8 cellular contexts compared by ENCODE assay signal in the genomic region with DNA sequence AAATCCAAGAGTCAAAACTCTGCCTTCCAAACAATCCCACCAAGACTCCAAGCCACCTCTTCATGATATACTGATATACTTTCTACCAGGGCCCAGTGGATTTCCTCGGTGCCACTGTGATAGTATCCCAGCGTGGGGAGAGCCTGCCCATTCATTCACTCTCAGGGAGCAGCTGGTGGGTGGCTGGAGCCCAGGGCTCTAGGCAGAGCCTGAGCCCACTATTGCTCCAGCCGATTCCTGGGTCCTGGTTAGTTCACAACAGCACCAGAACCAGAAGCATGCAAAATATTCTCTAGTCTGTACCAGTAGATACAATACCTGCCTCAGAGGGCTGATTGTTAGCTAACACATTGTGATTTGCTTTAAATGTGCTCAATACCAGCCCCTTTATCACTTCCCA. TPM values are rescaled to one million over a fixed set of nuclear protein-coding genes. Genes with fewer than 3 reads are reported as not detected.
A peak's percentile ranks its signal among the peaks of the same experiment; 100 is the strongest.
DNase-seq lines count a peak whose midpoint lies in the region; ATAC-seq and TF ChIP-seq lines count a peak whose summit lies in the region.

No MANE protein-coding gene starts in this region.

- H3K9me3 ChIP-seq in adipocyte (ENCODE audit: control insufficient read depth, low read length): no peaks in the 10 kb centered on the region
- no peaks in the 10 kb centered on the region for H3K9me3 ChIP-seq in liver (ENCODE audit: control insufficient read depth in 4 of 4, low read length in 3 of 4)
- no peaks in the 10 kb centered on the region for H3K9me3 ChIP-seq in tibial artery

- H3K4me1 ChIP-seq in adipocyte (ENCODE audit: control insufficient read depth, insufficient read depth, low read length): peaks cover 37% of the 10 kb centered on the region
- peaks cover 26 to 65% (median 58%) of the 10 kb centered on the region in 4 donors for H3K4me1 ChIP-seq in liver (ENCODE audit: control insufficient read depth in 4 of 4, insufficient read depth in 4 of 4, low read length in 3 of 4)
- peaks cover 0 to 59% (median 37%) of the 10 kb centered on the region in 4 donors for H3K4me1 ChIP-seq in tibial artery

- H3K27me3 Mint-ChIP-seq in activated T-cell treated with anti-CD3 and anti-CD28 coated beads, Interleukin-2, amount 50 U/mL, for 24 hours: no peaks in the 10 kb centered on the region

- no peak for DNase-seq in activated T-cell treated with anti-CD3 and anti-CD28 coated beads, Interleukin-2, amount 50 U/mL, for 24 hours
- no peak for DNase-seq in activated T-cell treated with anti-CD3 and anti-CD28 coated beads, Interleukin-2, amount 50 U/mL, for 48 hours
- DNase-seq in adipocyte (ENCODE audit: low read depth) (peak; percentile 49), tibial artery (no peak), NCI-H1694 (lab: John Stamatoyannopoulos, UW) (no peak)

- H3K27ac ChIP-seq in liver (ENCODE audit: low read depth in 1 of 2, low read length in 2 of 2): peak overlapping the region; percentile 93 to 97
- H3K27ac ChIP-seq in tibial artery: peak overlapping the region; percentile 93 to 97

- H3K36me3 ChIP-seq in adipocyte (ENCODE audit: control insufficient read depth, insufficient read depth, low read length, severe bottlenecking) (no peaks in the 10 kb centered on the region), liver (ENCODE audit: control insufficient read depth in 4 of 4, insufficient read depth in 3 of 4, low read depth in 1 of 4, low read length in 3 of 4) (no peaks in the 10 kb centered on the region), tibial artery (peaks cover 0 to 7% (median 0%) of the 10 kb centered on the region in 3 donors)

- no peaks in the 10 kb centered on the region for H3K9me3 Mint-ChIP-seq in activated T-cell treated with anti-CD3 and anti-CD28 coated beads, Interleukin-2, amount 50 U/mL, for 24 hours

- TF ChIP-seq CTCF in liver (IDR thresholded peaks at IDR 0.05; ENCODE audit: low read depth, low read length, missing input control): no peak
- TF ChIP-seq CTCF in tibial artery (IDR thresholded peaks at IDR 0.05): no peak

- H3K4me3 ChIP-seq in adipocyte (ENCODE audit: low read length) (peak overlapping the region; percentile 88), liver (ENCODE audit: low read depth in 1 of 3, low read length in 3 of 3) (peak overlapping the region; percentile 82 to 96 (median 87)), tibial artery (peak overlapping the region; percentile 82 to 93)

- ATAC-seq in HG03469 (IDR thresholded peaks at IDR 0.05; ENCODE audit: unreplicated experiment) (no peak), GM21717 (IDR thresholded peaks at IDR 0.05; ENCODE audit: unreplicated experiment) (no peak)

- WGBS in liver: 30% methylated on average over 3 of the region's 3 CpGs

- peaks cover 21% of the 10 kb centered on the region for H3K36me3 Mint-ChIP-seq in activated T-cell treated with anti-CD3 and anti-CD28 coated beads, Interleukin-2, amount 50 U/mL, for 24 hours (ENCODE audit: low read depth)

- peak overlapping the region; percentile 91 for H3K27ac Mint-ChIP-seq in activated T-cell treated with anti-CD3 and anti-CD28 coated beads, Interleukin-2, amount 50 U/mL, for 24 hours

- peak overlapping the region; percentile 91 for H3K4me3 Mint-ChIP-seq in activated T-cell treated with anti-CD3 and anti-CD28 coated beads, Interleukin-2, amount 50 U/mL, for 24 hours

- peak overlapping the region; percentile 89 for H3K9ac ChIP-seq in adipocyte (ENCODE audit: low read length)
- H3K9ac ChIP-seq in liver (ENCODE audit: low read depth in 1 of 2, low read length in 2 of 2): peak overlapping the region; percentile 56 to 58

- intact Hi-C loops in tibial artery (cut with DNase I; ENCODE audit: low total_unique reads): loop anchor here (5.0 kb wide), 1 partner anchor 334 kb away; no protein-coding TSS in a partner anchor

- TF ChIP-seq RAD21 in liver (IDR thresholded peaks at IDR 0.05): no peak

- H3K4me1 Mint-ChIP-seq in activated T-cell treated with anti-CD3 and anti-CD28 coated beads, Interleukin-2, amount 50 U/mL, for 24 hours (ENCODE audit: low read depth): peaks cover 41% of the 10 kb centered on the region

- H3K27me3 ChIP-seq in adipocyte (replicated peaks; ENCODE audit: control insufficient read depth, insufficient read depth, low read length) (no peaks in the 10 kb centered on the region), liver (ENCODE audit: control insufficient read depth in 4 of 4, insufficient read depth in 4 of 4, low read length in 3 of 4) (no peaks in the 10 kb centered on the region), tibial artery (no peaks in the 10 kb centered on the region)

TF ChIP-seq in liver, 16 proteins besides CTCF, POLR2A, EP300 and RAD21:
- no peak for TF ChIP-seq GABPA (IDR thresholded peaks at IDR 0.05 in 1 of 2, conservative IDR thresholded peaks at IDR 0.05 in 1 of 2)
- TF ChIP-seq, protein P1, sequence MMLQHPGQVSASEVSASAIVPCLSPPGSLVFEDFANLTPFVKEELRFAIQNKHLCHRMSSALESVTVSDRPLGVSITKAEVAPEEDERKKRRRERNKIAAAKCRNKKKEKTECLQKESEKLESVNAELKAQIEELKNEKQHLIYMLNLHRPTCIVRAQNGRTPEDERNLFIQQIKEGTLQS (IDR thresholded peaks at IDR 0.05): no peak
- no peak for TF ChIP-seq FOXA2 (IDR thresholded peaks at IDR 0.05)
- no peak for TF ChIP-seq JUND (IDR thresholded peaks at IDR 0.05)
- TF ChIP-seq TAF1 (conservative IDR thresholded peaks at IDR 0.05): no peak

RNA-seq across cellular contexts. Expression of gene CSRP1, which starts 0.8 kb away (rescaled TPM):
- total RNA-seq in liver: 10 to 100 TPM; 42.7 to 96.9 TPM
- 10 to 100 TPM; 49.3 to 87.2 TPM for polyA plus RNA-seq in liver

RNA-seq across cellular contexts. Expression of gene NAV1, which starts 32.8 kb away (rescaled TPM):
- total RNA-seq in liver: 1 to 10 TPM; 1.2 to 2.0 TPM
- polyA plus RNA-seq in liver: 1 to 10 TPM; 1.1 to 1.4 TPM

RNA-seq across cellular contexts. Expression of gene PHLDA3, which starts 37.1 kb away (rescaled TPM):
- total RNA-seq in liver: 1 to 10 TPM in 1 of 2 donors, under 1 TPM in 1; 0.67 to 1.4 TPM
- 1 to 10 TPM in 1 of 2 donors, under 1 TPM in 1; 0.36 to 2.2 TPM for polyA plus RNA-seq in liver
